Comparison of ENCODE assay signal across 26 cellular contexts in the genomic region with DNA sequence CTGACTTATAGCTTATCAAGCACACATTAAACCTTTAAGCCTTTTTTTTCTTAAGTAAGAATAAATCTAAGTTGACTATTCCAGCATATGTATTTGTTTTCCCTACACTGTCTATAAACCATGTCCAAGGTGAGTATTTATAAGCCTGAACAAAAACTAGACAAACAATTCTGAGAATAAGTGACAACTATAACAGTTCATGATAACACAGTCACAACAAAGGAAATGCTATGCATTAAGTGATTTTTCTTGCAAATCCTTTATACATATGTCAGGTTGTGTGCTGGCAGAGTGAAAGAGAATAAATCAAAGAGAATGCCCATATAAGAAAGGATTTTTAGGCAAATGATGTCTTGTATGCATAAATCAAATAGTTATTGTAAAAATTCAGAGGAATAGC.
A peak's percentile ranks its signal among the peaks of the same experiment; 100 is the strongest.
DNase-seq lines count a peak whose midpoint lies in the region; TF ChIP-seq lines count a peak whose summit lies in the region.
"Had no signal": no experiment of that assay in that cellular context is flagged by ENCODE, and none has a peak within 500 bp of the region (broad histone marks: within the 10 kb centered on the region; RNA-seq: fewer than 3 reads in every experiment).

No MANE protein-coding gene starts in this region.

- H3K4me1 ChIP-seq in Peyer's patch = no peaks in the 10 kb centered on the region
- H3K4me1 ChIP-seq: A549, BE2C, Caco-2 had no signal

- H3K27me3 ChIP-seq in neural cell (ENCODE audit: insufficient read depth, low read depth, low read length) = no peaks in the 10 kb centered on the region
- H3K27me3 ChIP-seq in Peyer's patch = no peaks in the 10 kb centered on the region
- H3K27me3 ChIP-seq: BE2C; BLaER1; BLaER1 treated with 17β-estradiol and CSF1 and Interleukin-3, amounts not matched to agents 10 nM and 100 nM had no signal

- H3K4me3 ChIP-seq in neural cell (ENCODE audit: low read length) = no peak overlapping the region
- no peak overlapping the region for H3K4me3 ChIP-seq in Peyer's patch
- H3K4me3 ChIP-seq: A549; BLaER1; BLaER1 treated with 17β-estradiol and CSF1 and Interleukin-3, amounts not matched to agents 10 nM and 100 nM had no signal

- no peaks in the 10 kb centered on the region for H4K20me1 ChIP-seq in neural cell (ENCODE audit: insufficient read depth)
- H4K20me1 ChIP-seq: BLaER1; BLaER1 treated with 17β-estradiol and CSF1 and Interleukin-3, amounts not matched to agents 10 nM and 100 nM had no signal

- TF ChIP-seq CTCF in neural cell (IDR thresholded peaks at IDR 0.05; ENCODE audit: poor library complexity, severe bottlenecking) (no peak), Peyer's patch (IDR thresholded peaks at IDR 0.05) (no peak)

- no peak for TF ChIP-seq POLR2A in Peyer's patch (IDR thresholded peaks at IDR 0.05)

- no peak for DNase-seq in Peyer's patch
- DNase-seq: 8988T; ACHN; AML-193; BE2C; C1 segment of cervical spinal cord; Caco-2; Calu3; CD4-positive, alpha-beta memory T cell; CD4-positive, alpha-beta T cell; CD4-positive, CD25-positive, alpha-beta regulatory T cell; CD8-positive, alpha-beta memory T cell; CD8-positive, alpha-beta T cell; COR-L47; DMS 273 treated with DMSO at 0.1 percent for 48 hours; DMS153; DMS53; DMS79; DND-41; EL had no signal

- no peak overlapping the region for H2AFZ ChIP-seq in neural cell (ENCODE audit: low read depth, low read length)

- H3K79me2 ChIP-seq in neural cell (replicated peaks; ENCODE audit: insufficient read depth, low read length) = no peaks in the 10 kb centered on the region

- H3K9me3 ChIP-seq in neural cell (ENCODE audit: low read length) (no peaks in the 10 kb centered on the region), Peyer's patch (peaks cover 0 to 5% (median 0%) of the 10 kb centered on the region in 4 donors)
- H3K9me3 ChIP-seq: BE2C, BLaER1, Caco-2 had no signal

- H3K36me3 ChIP-seq in neural cell (ENCODE audit: insufficient read depth, low read length) = no peaks in the 10 kb centered on the region
- H3K36me3 ChIP-seq in Peyer's patch = no peaks in the 10 kb centered on the region
- H3K36me3 ChIP-seq: BE2C; BLaER1; BLaER1 treated with 17β-estradiol and CSF1 and Interleukin-3, amounts not matched to agents 10 nM and 100 nM had no signal

- TF ChIP-seq RAD21 in neural cell (conservative IDR thresholded peaks at IDR 0.05) = no peak

- H3F3A ChIP-seq in neural cell (ENCODE audit: insufficient read depth, low read length, poor library complexity, severe bottlenecking) = no peaks in the 10 kb centered on the region

- peak; percentile 96 for TF ChIP-seq EP300 in neural cell (conservative IDR thresholded peaks at IDR 0.05; ENCODE audit: poor library complexity, severe bottlenecking)

- no peak overlapping the region for H3K4me2 ChIP-seq in neural cell (ENCODE audit: low read length)
- H3K4me2 ChIP-seq: A549, BLaER1 had no signal

- H3K9me2 ChIP-seq in neural cell (ENCODE audit: insufficient read depth, low read length) = no peaks in the 10 kb centered on the region

- no peak overlapping the region for H3K9ac ChIP-seq in neural cell (ENCODE audit: low read length)
- H3K9ac ChIP-seq: BLaER1; BLaER1 treated with 17β-estradiol and CSF1 and Interleukin-3, amounts not matched to agents 10 nM and 100 nM had no signal

- H3K27ac ChIP-seq in neural cell (ENCODE audit: low read length) (no peak overlapping the region), Peyer's patch (no peak overlapping the region)
- H3K27ac ChIP-seq: 22Rv1; A549; BLaER1; BLaER1 treated with 17β-estradiol and CSF1 and Interleukin-3, amounts not matched to agents 10 nM and 100 nM; C4-2B had no signal

TF ChIP-seq in neural cell, 6 proteins besides CTCF, POLR2A, EP300 and RAD21:
- TF ChIP-seq POLR2AphosphoS5 (IDR thresholded peaks at IDR 0.05) = peak; percentile 89
- no peak for TF ChIP-seq MXI1 (conservative IDR thresholded peaks at IDR 0.05; ENCODE audit: poor library complexity, severe bottlenecking)
